ENCODE assay signal across 20 cellular contexts in the genomic region with DNA sequence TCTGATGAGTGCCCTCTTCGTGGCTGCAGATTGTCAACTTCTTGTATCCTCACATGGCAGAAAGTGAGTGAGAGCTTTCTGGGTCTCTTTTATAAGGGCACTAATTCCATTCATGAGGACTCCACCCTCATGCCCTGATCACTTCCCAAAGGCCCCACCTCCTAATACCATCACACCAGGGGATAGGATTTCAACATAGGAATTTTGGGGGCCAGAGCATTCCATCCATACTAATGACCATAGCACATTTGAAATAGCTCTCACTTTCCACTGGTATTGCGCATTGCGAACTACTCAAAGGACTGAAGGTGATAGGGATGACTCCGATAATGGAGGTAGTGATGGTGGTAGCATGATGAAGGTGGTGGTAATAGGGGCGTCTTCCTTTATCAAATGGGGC.
"Had no signal": no experiment of that assay in that cellular context is flagged by ENCODE, and none has a peak within 500 bp of the region (broad histone marks: within the 10 kb centered on the region; RNA-seq: fewer than 3 reads in every experiment).

No MANE protein-coding gene starts in this region.

- H3K4me3 ChIP-seq: dorsolateral prefrontal cortex, heart right ventricle, neural progenitor cell, ovary, thyroid gland, upper lobe of right lung had no signal

- H3K27ac Mint-ChIP-seq: natural killer cell had no signal

- H3K36me3 Mint-ChIP-seq: natural killer cell had no signal

- H3K9me3 Mint-ChIP-seq: natural killer cell had no signal

- ATAC-seq: esophagus mucosa, heart right ventricle, left lobe of liver, natural killer cell, right cardiac atrium, upper lobe of right lung had no signal

- H3K4me3 Mint-ChIP-seq: natural killer cell, neural progenitor cell had no signal

- H3K4me1 Mint-ChIP-seq: natural killer cell had no signal

- H3K27me3 Mint-ChIP-seq: progenitor cell of endocrine pancreas had no signal

- DNase-seq: cortex of kidney; dorsolateral prefrontal cortex; effector memory CD4-positive, alpha-beta T cell; heart right ventricle; hypothalamus; islet precursor cell; mammary epithelial cell; natural killer cell; nucleus accumbens; ovary; right cardiac atrium; small intestine; stimulated activated CD4-positive, alpha-beta T cell treated with anti-CD3 and anti-CD28 coated beads, Interleukin-12 subunit alpha, Interleukin-12 subunit beta, amount 100 ng/mL, for 4 hours; stimulated activated naive CD4-positive, alpha-beta T cell treated with Interleukin-2 at 50 U/mL for 16 hours; thyroid gland; upper lobe of right lung had no signal
